Comparison of ENCODE assay signal across 16 cellular contexts in the genomic region with DNA sequence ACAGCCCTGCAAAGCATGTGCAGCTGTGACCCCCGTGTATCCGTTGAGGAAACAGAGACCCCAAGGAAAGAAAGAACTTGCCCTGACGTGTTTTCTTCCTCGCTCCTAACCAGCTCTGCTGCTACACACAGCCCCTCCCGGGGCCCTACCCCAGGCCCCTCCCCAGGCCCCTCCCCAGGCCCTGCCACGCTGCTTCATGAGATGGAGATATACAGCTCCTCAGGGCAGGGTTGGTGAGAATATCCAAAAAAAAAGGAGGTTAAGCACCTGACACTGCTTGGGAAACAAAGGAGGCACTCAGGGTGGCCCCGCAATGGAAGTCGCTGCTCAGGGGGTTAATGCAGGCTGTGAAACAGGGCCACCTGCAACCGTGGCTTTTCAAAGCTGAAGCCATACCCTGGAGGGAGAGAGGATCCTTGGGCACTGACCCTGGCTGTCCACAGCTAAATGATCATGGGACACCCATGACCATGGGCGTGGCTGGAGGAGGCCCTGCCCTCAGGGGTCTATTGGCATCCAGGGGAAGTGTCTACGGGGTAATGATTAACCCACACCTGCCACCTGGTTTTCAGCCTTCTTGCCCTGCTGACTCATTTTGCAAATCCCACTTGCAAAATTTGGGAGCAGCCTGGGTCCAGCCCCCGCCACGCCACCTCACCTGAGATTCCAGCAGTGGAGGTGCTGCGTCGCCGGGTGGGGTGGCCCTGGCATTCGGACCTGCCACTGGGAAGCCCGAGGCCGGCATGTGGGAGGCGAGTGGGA.
DNase-seq lines count a peak whose midpoint lies in the region; ATAC-seq, FAIRE-seq and TF ChIP-seq lines count a peak whose summit lies in the region.
"Had no signal": no experiment of that assay in that cellular context is flagged by ENCODE, and none has a peak within 500 bp of the region (broad histone marks: within the 10 kb centered on the region; RNA-seq: fewer than 3 reads in every experiment).

No MANE protein-coding gene starts in this region.

- peaks cover 32% of the 10 kb centered on the region for H3K4me1 ChIP-seq in PC-3 (ENCODE audit: insufficient read depth, low read length)
- H3K4me1 ChIP-seq in small intestine (ENCODE audit: control insufficient read depth in 2 of 2, insufficient read depth in 1 of 2, low read depth in 1 of 2, low read length in 1 of 2): peaks cover 0 to 8% of the 10 kb centered on the region in 2 donors

- no peak overlapping the region for H3K27ac Mint-ChIP-seq in Calu3 (ENCODE audit: unreplicated experiment)
- H3K27ac Mint-ChIP-seq: CD8-positive, alpha-beta memory T cell had no signal

- H3K4me3 Mint-ChIP-seq in Calu3 (ENCODE audit: low read depth, unreplicated experiment): peak overlapping the region; percentile 15
- H3K4me3 Mint-ChIP-seq: CD8-positive, alpha-beta memory T cell had no signal

- H3K4me2 ChIP-seq in PC-3 (ENCODE audit: low read length): no peak overlapping the region

- H3K27me3 ChIP-seq in PC-3 (ENCODE audit: low read length) (no peaks in the 10 kb centered on the region), small intestine (ENCODE audit: control insufficient read depth in 2 of 2, insufficient read depth in 2 of 2, low read length in 2 of 2) (no peaks in the 10 kb centered on the region)

- no peaks in the 10 kb centered on the region for H3K36me3 Mint-ChIP-seq in Calu3 (ENCODE audit: insufficient read depth, unreplicated experiment)
- H3K36me3 Mint-ChIP-seq: CD8-positive, alpha-beta memory T cell had no signal

- 27 to 64% (median 42%) methylated on average over 20 of the region's 20 CpGs for WGBS in small intestine, 3 donors

- no peaks in the 10 kb centered on the region for H3K27me3 Mint-ChIP-seq in Calu3 (ENCODE audit: unreplicated experiment)

- FAIRE-seq in small intestine (lab: Jason Lieb, UNC): no peak

- H3K27ac ChIP-seq in PC-3 (ENCODE audit: low read length) (no peak overlapping the region), small intestine (ENCODE audit: low read depth in 1 of 2, low read length in 1 of 2) (no peak overlapping the region), coronary artery (no peak overlapping the region)
- H3K27ac ChIP-seq: HL-60 had no signal

- POLR2A ChIA-PET in PC-3 (lab: Charles Lee; ENCODE audit: unreplicated experiment): no interaction called here

- DNase-seq in Calu3 (peak; percentile 69), PC-3 (peak; percentile 26), left colon (peak; percentile 42 to 58), small intestine (peak; percentile 30), coronary artery (ENCODE audit: low spot score) (no peak)
- no peak for DNase-seq in activated CD4-positive, alpha-beta T cell treated with anti-CD3 and anti-CD28 coated beads for 48 hours
- DNase-seq: CD8-positive, alpha-beta memory T cell; DMS153; MM.1S; NCI-H1105; NCI-H1694 treated with DMSO at 0.1 percent for 48 hours; NCI-H82; SIG-M5 had no signal

- H3K4me3 ChIP-seq in PC-3 (ENCODE audit: low read length) (no peak overlapping the region), small intestine (ENCODE audit: low read depth in 1 of 2, low read length in 2 of 2) (no peak overlapping the region), coronary artery (no peak overlapping the region)

- no peaks in the 10 kb centered on the region for H3K9me3 Mint-ChIP-seq in Calu3 (ENCODE audit: low read depth, unreplicated experiment)

- H4K20me1 ChIP-seq in PC-3 (ENCODE audit: low read length): no peaks in the 10 kb centered on the region

- intact Hi-C loops in Calu3 (cut with micrococcal nuclease; ENCODE audit: unreplicated experiment) (no loop called here), PC-3 (cut with micrococcal nuclease) (no loop called here), left colon (cut with DNase I, micrococcal nuclease) (no loop called here)

- H3K4me1 Mint-ChIP-seq in Calu3 (ENCODE audit: low read depth, unreplicated experiment): peaks cover 47% of the 10 kb centered on the region

- BruUV-seq in Calu3 (replicated peaks; lab: Mats Ljungman, UMichigan): no TSS peak
- no TSS peak for BruUV-seq in PC-3 (replicated peaks; lab: Mats Ljungman, UMichigan)

- no peaks in the 10 kb centered on the region for H3F3A ChIP-seq in PC-3 (ENCODE audit: low read length, unreplicated experiment)

- H3K79me2 ChIP-seq in PC-3 (ENCODE audit: low read length): no peaks in the 10 kb centered on the region

- TF ChIP-seq CTCF in Calu3 (IDR thresholded peaks at IDR 0.05; ENCODE audit: unreplicated experiment) (no peak), PC-3 (conservative IDR thresholded peaks at IDR 0.05; ENCODE audit: low read depth, low read length) (no peak), coronary artery (IDR thresholded peaks at IDR 0.05) (no peak)

- H3K36me3 ChIP-seq in PC-3 (ENCODE audit: low read depth, low read length) (no peaks in the 10 kb centered on the region), small intestine (ENCODE audit: control insufficient read depth in 2 of 2, insufficient read depth in 2 of 2, low read length in 2 of 2) (no peaks in the 10 kb centered on the region)

- no peak overlapping the region for H2AFZ ChIP-seq in PC-3 (ENCODE audit: low read length)

- ATAC-seq in PC-3 (no peak), left colon (peak; percentile 77), GM18907 (IDR thresholded peaks at IDR 0.05; ENCODE audit: unreplicated experiment) (no peak)
- ATAC-seq: HCT116 had no signal

- no peaks in the 10 kb centered on the region for H3K9me2 ChIP-seq in PC-3 (replicated peaks; ENCODE audit: low read length)

- no peak overlapping the region for H3K9ac ChIP-seq in PC-3 (ENCODE audit: low read length)

- H3K9me3 ChIP-seq in PC-3 (ENCODE audit: low read length) (no peaks in the 10 kb centered on the region), small intestine (ENCODE audit: control insufficient read depth, low read depth) (no peaks in the 10 kb centered on the region)

- CTCF ChIA-PET in Calu3 (lab: Charles Lee) (interaction anchor here (1.2 kb wide), 1 partner anchor 12 kb away, joined by 3 read pairs; no protein-coding TSS in a partner anchor), PC-3 (lab: Charles Lee) (no interaction called here)

Comparison
In these comparisons a context has a peak if more than half of its experiments do, and no peak if none do; other contexts are left out.
1. DNase-seq: peak in Calu3 (single experiment), PC-3 (single experiment), left colon (2 of 2) and small intestine (single experiment); none in coronary artery (single experiment) and activated CD4-positive, alpha-beta T cell treated with anti-CD3 and anti-CD28 coated beads for 48 hours (single experiment).